20 cellular contexts compared by ENCODE assay signal in genomic region chr4:138908134-138908533, GRCh38.
DNase-seq lines count a peak whose midpoint lies in the region; ATAC-seq and TF ChIP-seq lines count a peak whose summit lies in the region.
"Had no signal": no experiment of that assay in that cellular context is flagged by ENCODE, and none has a peak within 500 bp of the region (broad histone marks: within the 10 kb centered on the region; RNA-seq: fewer than 3 reads in every experiment).

No MANE protein-coding gene starts in this region.

- H3K27me3 Mint-ChIP-seq in activated naive CD4-positive, alpha-beta T cell treated with anti-CD3 and anti-CD28 coated beads for 36 hours (ENCODE audit: low read depth) = peaks cover 2% of the 10 kb centered on the region
- H3K27me3 Mint-ChIP-seq: CD4-positive, CD25-positive, alpha-beta regulatory T cell had no signal

- no peak overlapping the region for H3K4me2 ChIP-seq in parathyroid adenoma (ENCODE audit: low read length)
- H3K4me2 ChIP-seq: BLaER1 treated with 17β-estradiol and CSF1 and Interleukin-3, amounts not matched to agents 10 nM and 100 nM had no signal

- intact Hi-C loops in activated naive CD4-positive, alpha-beta T cell treated with anti-CD3 and anti-CD28 coated beads for 36 hours (cut with micrococcal nuclease) = no loop called here

- ATAC-seq in HG02840 (IDR thresholded peaks at IDR 0.05; ENCODE audit: low FRiP score, unreplicated experiment) = no peak
- ATAC-seq in GM19395 (IDR thresholded peaks at IDR 0.05; ENCODE audit: unreplicated experiment) = no peak
- ATAC-seq: HCT116, HepG2 had no signal

- CTCF ChIA-PET in activated naive CD4-positive, alpha-beta T cell treated with anti-CD3 and anti-CD28 coated beads for 36 hours (lab: Charles Lee) = no interaction called here

- H3K9ac ChIP-seq in parathyroid adenoma = no peak overlapping the region
- H3K9ac ChIP-seq: BLaER1 treated with 17β-estradiol and CSF1 and Interleukin-3, amounts not matched to agents 10 nM and 100 nM; GM23248 had no signal

- no peaks in the 10 kb centered on the region for H3K4me1 Mint-ChIP-seq in activated naive CD4-positive, alpha-beta T cell treated with anti-CD3 and anti-CD28 coated beads for 36 hours (ENCODE audit: low read depth)
- H3K4me1 Mint-ChIP-seq: B cell; CD4-positive, CD25-positive, alpha-beta regulatory T cell; CD8-positive, alpha-beta memory T cell had no signal

- H3K4me3 Mint-ChIP-seq in activated naive CD4-positive, alpha-beta T cell treated with anti-CD3 and anti-CD28 coated beads for 36 hours = no peak overlapping the region
- H3K4me3 Mint-ChIP-seq: B cell; CD4-positive, CD25-positive, alpha-beta regulatory T cell; CD8-positive, alpha-beta memory T cell; HFFc6 had no signal

- peak overlapping the region; percentile 21 for H3K27ac Mint-ChIP-seq in activated naive CD4-positive, alpha-beta T cell treated with anti-CD3 and anti-CD28 coated beads for 36 hours
- H3K27ac Mint-ChIP-seq: B cell; CD4-positive, CD25-positive, alpha-beta regulatory T cell; CD8-positive, alpha-beta memory T cell; HFFc6 had no signal

- peak overlapping the region; percentile 69 for H2AFZ ChIP-seq in parathyroid adenoma
- H2AFZ ChIP-seq: GM23248 had no signal

- H3K9me3 Mint-ChIP-seq in activated naive CD4-positive, alpha-beta T cell treated with anti-CD3 and anti-CD28 coated beads for 36 hours = no peaks in the 10 kb centered on the region
- H3K9me3 Mint-ChIP-seq: CD8-positive, alpha-beta memory T cell; HFFc6 had no signal

- peaks cover 39% of the 10 kb centered on the region for H3K4me1 ChIP-seq in parathyroid adenoma
- H3K4me1 ChIP-seq: BLaER1 treated with 17β-estradiol and CSF1 and Interleukin-3, amounts not matched to agents 10 nM and 100 nM had no signal

- no peaks in the 10 kb centered on the region for H3K27me3 ChIP-seq in parathyroid adenoma (ENCODE audit: control insufficient read depth, insufficient read depth, low read length)
- H3K27me3 ChIP-seq: BLaER1 treated with 17β-estradiol and CSF1 and Interleukin-3, amounts not matched to agents 10 nM and 100 nM had no signal

- no peaks in the 10 kb centered on the region for H3K9me3 ChIP-seq in parathyroid adenoma (ENCODE audit: control insufficient read depth, low read length)
- H3K9me3 ChIP-seq: BLaER1 treated with 17β-estradiol and CSF1 and Interleukin-3, amounts not matched to agents 10 nM and 100 nM had no signal

- no peaks in the 10 kb centered on the region for H3K79me2 ChIP-seq in parathyroid adenoma

- no peaks in the 10 kb centered on the region for H3K36me3 ChIP-seq in parathyroid adenoma (ENCODE audit: control insufficient read depth, insufficient read depth, low read length)
- H3K36me3 ChIP-seq: BLaER1 treated with 17β-estradiol and CSF1 and Interleukin-3, amounts not matched to agents 10 nM and 100 nM had no signal

- TF ChIP-seq CTCF in VCaP (conservative IDR thresholded peaks at IDR 0.05) = no peak
- no peak for TF ChIP-seq CTCF in parathyroid adenoma (IDR thresholded peaks at IDR 0.05)

- H3K4me3 ChIP-seq in parathyroid adenoma (ENCODE audit: low read depth, low read length) = no peak overlapping the region
- H3K4me3 ChIP-seq: BLaER1 treated with 17β-estradiol and CSF1 and Interleukin-3, amounts not matched to agents 10 nM and 100 nM; GM23248 had no signal

- no peak for DNase-seq in activated naive CD4-positive, alpha-beta T cell treated with anti-CD3 and anti-CD28 coated beads for 36 hours
- DNase-seq in activated naive CD4-positive, alpha-beta T cell treated with anti-CD3 and anti-CD28 coated beads, Interleukin-2, amount 50 U/mL, for 16 hours = no peak
- DNase-seq in 8988T = no peak
- DNase-seq: CD4-positive, CD25-positive, alpha-beta regulatory T cell; CD8-positive, alpha-beta memory T cell; COR-L47; DMS 273 treated with DMSO at 0.1 percent for 48 hours; DND-41; EL; GM23248; H7; HFFc6 had no signal

- H3K36me3 Mint-ChIP-seq in activated naive CD4-positive, alpha-beta T cell treated with anti-CD3 and anti-CD28 coated beads for 36 hours (ENCODE audit: low read depth) = no peaks in the 10 kb centered on the region
- H3K36me3 Mint-ChIP-seq: CD4-positive, CD25-positive, alpha-beta regulatory T cell; CD8-positive, alpha-beta memory T cell had no signal

- H3K27ac ChIP-seq in VCaP = peak overlapping the region; percentile 100
- H3K27ac ChIP-seq in parathyroid adenoma = peak overlapping the region; percentile 100
- H3K27ac ChIP-seq: BLaER1 treated with 17β-estradiol and CSF1 and Interleukin-3, amounts not matched to agents 10 nM and 100 nM; GM23248 had no signal
